In genomic region chr15:23192313-23192712, GRCh38 we compare ENCODE assay signal across 11 cellular contexts. TPM values are rescaled to one million over a fixed set of nuclear protein-coding genes. Genes with fewer than 3 reads are reported as not detected.
"Had no signal": no experiment of that assay in that cellular context is flagged by ENCODE, and none has a peak within 500 bp of the region (broad histone marks: within the 10 kb centered on the region; RNA-seq: fewer than 3 reads in every experiment).

No MANE protein-coding gene starts in this region.

RNA-seq across cellular contexts. Expression of gene GOLGA6L1, which starts 55.7 kb away (rescaled TPM):
- total RNA-seq: OCI-LY7, PC-3, PC-9, Peyer's patch, Right ventricle myocardium inferior, Right ventricle myocardium superior, RPMI7951, SJCRH30, SJSA1, SK-MEL-5 had no signal
- polyA plus RNA-seq: SK-N-SH had no signal
